12 cellular contexts compared by ENCODE assay signal in the genomic region with DNA sequence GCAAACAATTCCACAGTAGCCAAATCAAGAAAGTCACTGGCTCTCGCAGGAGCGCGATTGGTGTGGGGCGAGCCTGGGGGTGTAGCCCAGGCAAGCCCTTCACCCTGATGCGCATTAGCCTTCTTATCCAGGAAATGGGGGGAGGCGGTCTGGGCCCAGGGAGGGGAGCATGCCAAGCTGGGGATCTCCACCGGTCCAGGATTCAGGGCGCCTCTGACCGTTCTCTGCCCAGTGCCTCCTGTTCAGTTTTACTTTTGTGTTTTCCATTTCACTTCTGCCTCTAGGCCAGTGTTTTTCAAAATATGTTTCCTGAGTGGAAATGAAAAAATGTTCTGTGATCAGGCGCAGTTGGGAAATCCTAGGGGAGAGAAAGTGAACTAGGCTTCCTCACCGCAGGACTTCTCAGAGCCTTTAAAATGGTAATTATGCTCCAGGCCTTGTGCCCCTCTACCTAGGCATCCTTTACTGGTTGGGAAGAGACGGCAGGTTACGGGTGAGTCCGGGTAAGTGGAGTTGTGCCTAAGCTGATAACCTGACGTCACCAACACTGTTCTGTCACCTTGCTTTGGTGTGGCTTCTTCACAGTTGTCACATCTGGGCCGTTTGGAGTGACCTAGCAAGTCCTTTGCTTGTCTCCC. TPM values are rescaled to one million over a fixed set of nuclear protein-coding genes. Genes with fewer than 3 reads are reported as not detected.
DNase-seq lines count a peak whose midpoint lies in the region; ATAC-seq and TF ChIP-seq lines count a peak whose summit lies in the region.
"Had no signal": no experiment of that assay in that cellular context is flagged by ENCODE, and none has a peak within 500 bp of the region (broad histone marks: within the 10 kb centered on the region; RNA-seq: fewer than 3 reads in every experiment).

No MANE protein-coding gene starts in this region.

- peak in 7 of 8 donors; percentile 8 to 35 (median 19) for ATAC-seq in heart right ventricle
- ATAC-seq in HG03571 (IDR thresholded peaks at IDR 0.05; ENCODE audit: unreplicated experiment) = no peak

- H3K4me1 ChIP-seq in heart right ventricle = peaks cover 38 to 86% (median 76%) of the 10 kb centered on the region in 9 donors

- TF ChIP-seq CTCF in Calu3 (IDR thresholded peaks at IDR 0.05; ENCODE audit: unreplicated experiment) = no peak
- TF ChIP-seq CTCF in RWPE1 (conservative IDR thresholded peaks at IDR 0.05; ENCODE audit: low read depth) = no peak
- TF ChIP-seq CTCF in heart right ventricle (IDR thresholded peaks at IDR 0.05) = no peak
- TF ChIP-seq CTCF in osteocyte (IDR thresholded peaks at IDR 0.05) = no peak

- H3K27me3 ChIP-seq in heart right ventricle = peaks cover 0 to 5% (median 0%) of the 10 kb centered on the region in 7 donors

- peaks cover 0 to 3% (median 0%) of the 10 kb centered on the region in 11 donors for H3K9me3 ChIP-seq in heart right ventricle

- H3K4me3 Mint-ChIP-seq in Calu3 (ENCODE audit: low read depth, unreplicated experiment) (peak overlapping the region; percentile 49), osteocyte (ENCODE audit: unreplicated experiment) (no peak overlapping the region)
- H3K4me3 Mint-ChIP-seq: activated CD4-positive, alpha-beta memory T cell treated with anti-CD3 and anti-CD28 coated beads, Interleukin-2, amount 10 ng/mL, durations not matched to agents 7 days and 5 days had no signal

- H3K27ac ChIP-seq in RWPE1 (peak overlapping the region; percentile 16), heart right ventricle (peak overlapping the region; percentile 27 to 88 (median 66))

- CTCF ChIA-PET in Calu3 (lab: Charles Lee) (interaction anchor here (0.7 kb wide), 1 partner anchor 13 kb away, joined by 3 read pairs; no protein-coding TSS in a partner anchor), RWPE1 (lab: Yijun Ruan, JAX) (no interaction called here)

- DNase-seq in Calu3 (no peak), RWPE1 (ENCODE audit: low spot score) (no peak), heart right ventricle (no peak), osteocyte (ENCODE audit: extremely low spot score, unreplicated experiment) (no peak), NCI-H2227 treated with DMSO at 0.1 percent for 48 hours (lab: John Stamatoyannopoulos, UW) (no peak), HPDE6-E6E7 (ENCODE audit: extremely low spot score) (no peak), HCEC 1CT (no peak)
- DNase-seq: activated CD4-positive, alpha-beta memory T cell treated with anti-CD3 and anti-CD28 coated beads, Interleukin-2, amount 10 ng/mL, durations not matched to agents 7 days and 5 days; DMS153; NCI-H2171; RPMI8226 had no signal

- H3K9me3 Mint-ChIP-seq in Calu3 (ENCODE audit: low read depth, unreplicated experiment) = no peaks in the 10 kb centered on the region
- H3K9me3 Mint-ChIP-seq in osteocyte (ENCODE audit: unreplicated experiment) = no peaks in the 10 kb centered on the region
- H3K9me3 Mint-ChIP-seq: activated CD4-positive, alpha-beta memory T cell treated with anti-CD3 and anti-CD28 coated beads, Interleukin-2, amount 10 ng/mL, durations not matched to agents 7 days and 5 days had no signal

- H3K36me3 Mint-ChIP-seq in Calu3 (ENCODE audit: insufficient read depth, unreplicated experiment) = peaks cover 8% of the 10 kb centered on the region
- H3K36me3 Mint-ChIP-seq in osteocyte (ENCODE audit: unreplicated experiment) = peaks cover 6% of the 10 kb centered on the region

- no peaks in the 10 kb centered on the region for H3K27me3 Mint-ChIP-seq in Calu3 (ENCODE audit: unreplicated experiment)
- H3K27me3 Mint-ChIP-seq in osteocyte (ENCODE audit: unreplicated experiment) = no peaks in the 10 kb centered on the region

- H3K4me1 Mint-ChIP-seq in Calu3 (ENCODE audit: low read depth, unreplicated experiment) (peaks cover 42% of the 10 kb centered on the region), osteocyte (ENCODE audit: unreplicated experiment) (peaks cover 66% of the 10 kb centered on the region)

- no peaks in the 10 kb centered on the region for H3K36me3 ChIP-seq in heart right ventricle

- intact Hi-C loops in Calu3 (cut with micrococcal nuclease; ENCODE audit: unreplicated experiment) (no loop called here), heart right ventricle (cut with DNase I) (no loop called here)

- H3K4me3 ChIP-seq in heart right ventricle = peak overlapping the region in 1 of 10 donors; percentile 5

- 46 to 56% methylated on average over 16 of the region's 16 CpGs for WGBS in heart right ventricle, 2 donors

- H3K27ac Mint-ChIP-seq in Calu3 (ENCODE audit: unreplicated experiment) = no peak overlapping the region
- peak overlapping the region; percentile 89 for H3K27ac Mint-ChIP-seq in osteocyte (ENCODE audit: unreplicated experiment)

- BruUV-seq in Calu3 (replicated peaks; lab: Mats Ljungman, UMichigan) = no TSS peak

- POLR2A ChIA-PET in RWPE1 (lab: Yijun Ruan, JAX; ENCODE audit: low non-redundant PET) = no interaction called here

RNA-seq across cellular contexts. Expression of gene LRP5, which starts 18.4 kb away (rescaled TPM):
- total RNA-seq in Calu3 (2022) = 64.8 and 82.0 TPM in 2 replicates
- 10 to 100 TPM; 33.9 to 73.3 (median 46.3) TPM for total RNA-seq in heart right ventricle
- 10 to 100 TPM; 23.2 to 71.6 TPM for polyA plus RNA-seq in heart right ventricle
- 162 and 179 TPM in 2 replicates for total RNA-seq in osteocyte

RNA-seq across cellular contexts. Expression of gene C11orf24, which starts 59.0 kb away (rescaled TPM):
- total RNA-seq in Calu3 (2022) = 46.3 and 52.3 TPM in 2 replicates
- total RNA-seq in heart right ventricle = 10 to 100 TPM; 14.9 to 45.6 (median 28.1) TPM
- 10 to 100 TPM; 54.2 to 62.2 TPM for polyA plus RNA-seq in heart right ventricle
- 70.1 and 80.9 TPM in 2 replicates for total RNA-seq in osteocyte
